11 cellular contexts compared by ENCODE assay signal in the genomic region with DNA sequence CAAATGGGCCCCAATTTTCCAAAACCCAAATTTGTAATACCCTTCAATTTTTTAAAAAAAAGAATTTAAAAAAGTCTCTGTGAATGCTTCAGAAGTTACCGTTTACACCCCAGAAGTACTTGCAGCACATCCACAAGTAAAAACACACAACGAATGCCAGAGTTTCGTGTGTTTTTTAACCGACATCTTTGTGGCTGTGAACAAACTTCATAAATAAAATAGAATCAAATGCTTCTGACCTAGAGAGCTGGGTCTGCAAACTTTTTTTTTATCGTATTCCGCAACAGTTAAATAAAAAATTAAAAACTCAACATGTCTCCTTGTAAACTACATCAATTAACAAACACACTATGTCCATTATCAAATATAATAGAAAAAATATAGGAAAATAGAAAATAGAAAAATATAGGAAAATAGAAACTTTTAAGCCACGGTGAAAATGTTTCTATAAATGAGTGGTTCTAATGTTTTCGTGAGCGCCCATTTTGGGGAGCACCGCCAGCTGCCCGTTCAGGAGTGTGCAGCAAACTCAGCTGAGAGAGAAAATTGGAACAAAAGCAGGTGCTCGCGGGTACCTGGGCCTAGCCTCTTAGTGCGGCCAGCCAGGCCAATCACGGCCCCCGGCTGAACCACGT. TPM values are rescaled to one million over a fixed set of nuclear protein-coding genes. Genes with fewer than 3 reads are reported as not detected.
A peak's percentile ranks its signal among the peaks of the same experiment; 100 is the strongest.
DNase-seq lines count a peak whose midpoint lies in the region; ATAC-seq lines count a peak whose summit lies in the region.
"Had no signal": no experiment of that assay in that cellular context is flagged by ENCODE, and none has a peak within 500 bp of the region (broad histone marks: within the 10 kb centered on the region; RNA-seq: fewer than 3 reads in every experiment).

No MANE protein-coding gene starts in this region.

- peaks cover 94% of the 10 kb centered on the region for H3K27me3 Mint-ChIP-seq in activated naive CD8-positive, alpha-beta T cell treated with anti-CD3 and anti-CD28 coated beads for 36 hours
- peaks cover 79 to 86% (median 81%) of the 10 kb centered on the region in 5 donors for H3K27me3 Mint-ChIP-seq in naive thymus-derived CD4-positive, alpha-beta T cell

- intact Hi-C loops in naive thymus-derived CD4-positive, alpha-beta T cell (cut with micrococcal nuclease): no loop called here

- H3K36me3 Mint-ChIP-seq in activated naive CD8-positive, alpha-beta T cell treated with anti-CD3 and anti-CD28 coated beads for 36 hours: no peaks in the 10 kb centered on the region
- peaks cover 0 to 4% (median 0%) of the 10 kb centered on the region in 5 donors for H3K36me3 Mint-ChIP-seq in naive thymus-derived CD4-positive, alpha-beta T cell

- POLR2A ChIA-PET in naive thymus-derived CD4-positive, alpha-beta T cell (lab: Charles Lee): no interaction called here

- peak; percentile 33 for ATAC-seq in GM21786 (IDR thresholded peaks at IDR 0.05; ENCODE audit: unreplicated experiment)
- no peak for ATAC-seq in naive thymus-derived CD4-positive, alpha-beta T cell
- no peak for ATAC-seq in GM21447 (IDR thresholded peaks at IDR 0.05; ENCODE audit: unreplicated experiment)
- no peak for ATAC-seq in GM18520 (IDR thresholded peaks at IDR 0.05; ENCODE audit: unreplicated experiment)
- ATAC-seq in esophagus mucosa: no peak

- H4K20me1 ChIP-seq in BLaER1 treated with 17β-estradiol and CSF1 and Interleukin-3, amounts not matched to agents 10 nM and 100 nM: peaks cover 0 to 82% (median 66%) of the 10 kb centered on the region in 11 experiments; a peak in 19 of 22 replicates

- peaks cover 41% of the 10 kb centered on the region for H3K4me1 Mint-ChIP-seq in activated naive CD8-positive, alpha-beta T cell treated with anti-CD3 and anti-CD28 coated beads for 36 hours
- H3K4me1 Mint-ChIP-seq in naive thymus-derived CD4-positive, alpha-beta T cell: peaks cover 9 to 49% (median 41%) of the 10 kb centered on the region in 7 donors

- peak overlapping the region; percentile 18 for H3K4me3 Mint-ChIP-seq in activated naive CD8-positive, alpha-beta T cell treated with anti-CD3 and anti-CD28 coated beads for 36 hours
- peak overlapping the region in 9 of 10 donors; percentile 13 to 85 (median 64) for H3K4me3 Mint-ChIP-seq in naive thymus-derived CD4-positive, alpha-beta T cell

- H3K4me1 ChIP-seq in BLaER1 treated with 17β-estradiol and CSF1 and Interleukin-3, amounts not matched to agents 10 nM and 100 nM: peaks cover 14 to 32% (median 20%) of the 10 kb centered on the region in 10 experiments; a peak in 18 of 20 replicates
- H3K4me1 ChIP-seq in naive thymus-derived CD4-positive, alpha-beta T cell (ENCODE audit: control insufficient read depth in 2 of 2, insufficient read depth in 2 of 2, low read length in 2 of 2): peaks cover 0 to 16% of the 10 kb centered on the region in 2 donors

- H3K9me3 Mint-ChIP-seq in activated naive CD8-positive, alpha-beta T cell treated with anti-CD3 and anti-CD28 coated beads for 36 hours: no peaks in the 10 kb centered on the region
- peaks cover 0 to 2% (median 0%) of the 10 kb centered on the region in 11 donors for H3K9me3 Mint-ChIP-seq in naive thymus-derived CD4-positive, alpha-beta T cell

- no peaks in the 10 kb centered on the region; a peak in 1 of 22 replicates for H3K36me3 ChIP-seq in BLaER1 treated with 17β-estradiol and CSF1 and Interleukin-3, amounts not matched to agents 10 nM and 100 nM
- H3K36me3 ChIP-seq in naive thymus-derived CD4-positive, alpha-beta T cell (ENCODE audit: control insufficient read depth in 2 of 3, insufficient read depth in 3 of 3, low read length in 3 of 3): no peaks in the 10 kb centered on the region

- peak overlapping the region; percentile 44 to 98 (median 69); a peak in 21 of 22 replicates for H3K4me2 ChIP-seq in BLaER1 treated with 17β-estradiol and CSF1 and Interleukin-3, amounts not matched to agents 10 nM and 100 nM

- peak overlapping the region; percentile 23 to 69 (median 52); a peak in 14 of 20 replicates for H3K4me3 ChIP-seq in BLaER1 treated with 17β-estradiol and CSF1 and Interleukin-3, amounts not matched to agents 10 nM and 100 nM
- no peak overlapping the region for H3K4me3 ChIP-seq in naive thymus-derived CD4-positive, alpha-beta T cell (ENCODE audit: low read length)

- peaks cover 96 to 100% (median 100%) of the 10 kb centered on the region in 11 experiments for H3K27me3 ChIP-seq in BLaER1 treated with 17β-estradiol and CSF1 and Interleukin-3, amounts not matched to agents 10 nM and 100 nM
- H3K27me3 ChIP-seq in naive thymus-derived CD4-positive, alpha-beta T cell (ENCODE audit: control insufficient read depth in 2 of 2, insufficient read depth in 2 of 2, low read length in 2 of 2): peaks cover 6 to 20% of the 10 kb centered on the region in 2 donors

- no peak overlapping the region for H3K9ac ChIP-seq in BLaER1 treated with 17β-estradiol and CSF1 and Interleukin-3, amounts not matched to agents 10 nM and 100 nM

- DNase-seq in activated naive CD8-positive, alpha-beta T cell treated with anti-CD3 and anti-CD28 coated beads for 36 hours: no peak
- DNase-seq in naive thymus-derived CD4-positive, alpha-beta T cell: no peak
- no peak for DNase-seq in NCI-H187 (lab: John Stamatoyannopoulos, UW)
- DNase-seq: activated CD4-positive, CD25-positive, alpha-beta regulatory T cell treated with anti-CD3 and anti-CD28 coated beads, Interleukin-2, amount 50 U/mL, for 72 hours; midbrain had no signal

- CTCF ChIA-PET in naive thymus-derived CD4-positive, alpha-beta T cell (lab: Charles Lee): no interaction called here

- no peak overlapping the region for H3K27ac Mint-ChIP-seq in activated naive CD8-positive, alpha-beta T cell treated with anti-CD3 and anti-CD28 coated beads for 36 hours
- H3K27ac Mint-ChIP-seq in naive thymus-derived CD4-positive, alpha-beta T cell: peak overlapping the region in 1 of 9 donors; percentile 65

- H3K9me3 ChIP-seq in BLaER1 treated with 17β-estradiol and CSF1 and Interleukin-3, amounts not matched to agents 10 nM and 100 nM (replicated peaks in 1 of 11): peaks cover 15 to 48% (median 25%) of the 10 kb centered on the region in 11 experiments
- H3K9me3 ChIP-seq in naive thymus-derived CD4-positive, alpha-beta T cell (ENCODE audit: control insufficient read depth in 2 of 3, low read length in 3 of 3): no peaks in the 10 kb centered on the region

- H3K27ac ChIP-seq in BLaER1 treated with 17β-estradiol and CSF1 and Interleukin-3, amounts not matched to agents 10 nM and 100 nM: no peak overlapping the region
- H3K27ac ChIP-seq in naive thymus-derived CD4-positive, alpha-beta T cell (ENCODE audit: low read depth, low read length): no peak overlapping the region

RNA-seq across cellular contexts. Expression of a gene that starts 0.4 kb away (rescaled TPM):
- total RNA-seq in activated naive CD8-positive, alpha-beta T cell treated with anti-CD3 and anti-CD28 coated beads for 36 hours: not detected
- not detected for total RNA-seq in naive thymus-derived CD4-positive, alpha-beta T cell
- not detected for polyA plus RNA-seq in naive thymus-derived CD4-positive, alpha-beta T cell
- not detected for total RNA-seq in esophagus mucosa
- total RNA-seq: dermis microvascular lymphatic vessel endothelial cell had no signal

RNA-seq across cellular contexts. Expression of a gene that starts 49.7 kb away (rescaled TPM):
- not detected for total RNA-seq in activated naive CD8-positive, alpha-beta T cell treated with anti-CD3 and anti-CD28 coated beads for 36 hours
- not detected for total RNA-seq in naive thymus-derived CD4-positive, alpha-beta T cell
- polyA plus RNA-seq in naive thymus-derived CD4-positive, alpha-beta T cell: not detected
- not detected for total RNA-seq in esophagus mucosa
- total RNA-seq: dermis microvascular lymphatic vessel endothelial cell had no signal
